ENCODE assay signal across 8 cellular contexts in genomic region chr17:75632863-75633483, GRCh38. TPM values are rescaled to one million over a fixed set of nuclear protein-coding genes. Genes with fewer than 3 reads are reported as not detected.
DNase-seq lines count a peak whose midpoint lies in the region; ATAC-seq and TF ChIP-seq lines count a peak whose summit lies in the region.

A gene with protein sequence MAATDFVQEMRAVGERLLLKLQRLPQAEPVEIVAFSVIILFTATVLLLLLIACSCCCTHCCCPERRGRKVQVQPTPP (plus strand): TSS chr17:75633434. CDS start chr17:75640202, 6,768 bp downstream.

- H3K27ac ChIP-seq in DND-41 (ENCODE audit: low read length) (no peak within 1 kb of the TSS), RWPE1 (peak within 1 kb of the TSS; percentile 70)

- H3K4me1 ChIP-seq in DND-41 (ENCODE audit: insufficient read depth, low read length) = peaks cover 12% of the 10 kb centered on the region

- no peaks in the 10 kb centered on the region for H3K79me2 ChIP-seq in DND-41 (ENCODE audit: insufficient read depth, low read length)

- peak within 1 kb of the TSS; percentile 29; the same call in 1 of the 2 replicates for H3K4me2 ChIP-seq in DND-41 (ENCODE audit: insufficient read depth, low read length)

- no peak within 1 kb of the TSS for H3K4me3 ChIP-seq in DND-41 (ENCODE audit: low read depth in 1 of 2, low read length in 2 of 2)
- H3K4me3 ChIP-seq in fibroblast of mammary gland (ENCODE audit: control insufficient read depth, low read depth, low read length) = no peak within 1 kb of the TSS

- no peaks in the 10 kb centered on the region for H3K9me3 ChIP-seq in DND-41 (ENCODE audit: insufficient read depth, low read length, severe bottlenecking)

- H3K36me3 Mint-ChIP-seq in activated T-helper 2 cell treated with anti-CD3 and anti-CD28 coated beads, Interferon-gamma antibody, Interleukin-2, Interleukin-4, amounts not matched to agents 10 μg/mL and 5 μg/mL and 100 μg/mL, durations not matched to agents 14 hours and 24 hours and 36 hours (ENCODE audit: low read depth) = no peaks in the 10 kb centered on the region
- no peaks in the 10 kb centered on the region for H3K36me3 Mint-ChIP-seq in natural killer cell

- intact Hi-C loops in activated T-helper 2 cell treated with anti-CD3 and anti-CD28 coated beads, Interferon-gamma antibody, Interleukin-2, Interleukin-4, amounts not matched to agents 10 μg/mL and 5 μg/mL and 100 μg/mL, durations not matched to agents 14 hours and 24 hours and 36 hours (cut with micrococcal nuclease) = loop anchor here (1.0 kb wide), 1 partner anchor 117 kb away; no protein-coding TSS in a partner anchor
- intact Hi-C loops in natural killer cell (cut with micrococcal nuclease) = loop anchor here (1.0 kb wide), 2 partner anchors 117 to 207 kb away; no protein-coding TSS in a partner anchor

- CTCF ChIA-PET in RWPE1 (lab: Yijun Ruan, JAX) = interaction anchor here (0.5 to 3.3 kb wide), 45 partner anchors 9 to 1924 kb away, joined by 3 to 54 read pairs (median 4); partner anchors contain the start of genes CASKIN2, ITGB4, MIF4GD and RECQL5

- POLR2A ChIA-PET in RWPE1 (lab: Yijun Ruan, JAX; ENCODE audit: low non-redundant PET) = interaction anchor here (1.1 kb wide), 1 partner anchor 20 kb away, joined by 3 read pairs; no protein-coding TSS in a partner anchor

- no peak within 1 kb of the TSS for H3K27ac Mint-ChIP-seq in activated T-helper 2 cell treated with anti-CD3 and anti-CD28 coated beads, Interferon-gamma antibody, Interleukin-2, Interleukin-4, amounts not matched to agents 10 μg/mL and 5 μg/mL and 100 μg/mL, durations not matched to agents 14 hours and 24 hours and 36 hours
- H3K27ac Mint-ChIP-seq in natural killer cell = peak within 1 kb of the TSS in 1 of 2 donors; percentile 31

- ATAC-seq in DND-41 (ENCODE audit: insufficient read depth, low read depth) = peak; percentile 91
- ATAC-seq in natural killer cell = peak; percentile 88 to 97 (median 90)
- no peak for ATAC-seq in GM18861 (IDR thresholded peaks at IDR 0.05; ENCODE audit: unreplicated experiment)

- H3K4me3 Mint-ChIP-seq in activated T-helper 2 cell treated with anti-CD3 and anti-CD28 coated beads, Interferon-gamma antibody, Interleukin-2, Interleukin-4, amounts not matched to agents 10 μg/mL and 5 μg/mL and 100 μg/mL, durations not matched to agents 14 hours and 24 hours and 36 hours (ENCODE audit: low read depth) = no peak within 1 kb of the TSS
- H3K4me3 Mint-ChIP-seq in natural killer cell = no peak within 1 kb of the TSS

- peak; percentile 96 for TF ChIP-seq CTCF in DND-41 (IDR thresholded peaks at IDR 0.05; ENCODE audit: borderline replicate concordance, extremely low read depth, low read length, poor library complexity, severe bottlenecking)
- TF ChIP-seq CTCF in RWPE1 (conservative IDR thresholded peaks at IDR 0.05; ENCODE audit: low read depth) = peak; percentile 98
- peak; percentile 94 for TF ChIP-seq CTCF in fibroblast of mammary gland (conservative IDR thresholded peaks at IDR 0.05; ENCODE audit: control insufficient read depth, insufficient read depth, low read depth, low read length)
- TF ChIP-seq CTCF in natural killer cell (IDR thresholded peaks at IDR 0.05) = peak; percentile 82

- H2AFZ ChIP-seq in DND-41 (ENCODE audit: low read depth, low read length) = no peak within 1 kb of the TSS

- H3K4me1 Mint-ChIP-seq in activated T-helper 2 cell treated with anti-CD3 and anti-CD28 coated beads, Interferon-gamma antibody, Interleukin-2, Interleukin-4, amounts not matched to agents 10 μg/mL and 5 μg/mL and 100 μg/mL, durations not matched to agents 14 hours and 24 hours and 36 hours (ENCODE audit: low read depth) = peaks cover 2% of the 10 kb centered on the region
- peaks cover 0 to 5% of the 10 kb centered on the region in 2 donors for H3K4me1 Mint-ChIP-seq in natural killer cell

- no peaks in the 10 kb centered on the region for H3K9me3 Mint-ChIP-seq in activated T-helper 2 cell treated with anti-CD3 and anti-CD28 coated beads, Interferon-gamma antibody, Interleukin-2, Interleukin-4, amounts not matched to agents 10 μg/mL and 5 μg/mL and 100 μg/mL, durations not matched to agents 14 hours and 24 hours and 36 hours
- no peaks in the 10 kb centered on the region for H3K9me3 Mint-ChIP-seq in natural killer cell

- no peaks in the 10 kb centered on the region for H3K27me3 Mint-ChIP-seq in activated T-helper 2 cell treated with anti-CD3 and anti-CD28 coated beads, Interferon-gamma antibody, Interleukin-2, Interleukin-4, amounts not matched to agents 10 μg/mL and 5 μg/mL and 100 μg/mL, durations not matched to agents 14 hours and 24 hours and 36 hours (ENCODE audit: low read depth)
- H3K27me3 Mint-ChIP-seq in natural killer cell (ENCODE audit: low read depth in 2 of 2) = no peaks in the 10 kb centered on the region

- no peaks in the 10 kb centered on the region for H3K27me3 ChIP-seq in DND-41 (ENCODE audit: insufficient read depth, low read length, poor library complexity)

- H4K20me1 ChIP-seq in DND-41 (ENCODE audit: insufficient read depth, low read length) = peaks cover 25% of the 10 kb centered on the region

- no peak within 1 kb of the TSS for H3K9ac ChIP-seq in DND-41 (ENCODE audit: low read depth, low read length)

- peaks cover 22% of the 10 kb centered on the region for H3K36me3 ChIP-seq in DND-41 (ENCODE audit: insufficient read depth, low read length)

- peak; percentile 81 for DNase-seq in DND-41
- DNase-seq in HS-27A (ENCODE audit: low read depth) = peak; percentile 22
- peak; percentile 85 for DNase-seq in RWPE1 (ENCODE audit: low spot score)
- peak; percentile 75 for DNase-seq in activated T-helper 2 cell treated with anti-CD3 and anti-CD28 coated beads, Interferon-gamma antibody, Interleukin-2, Interleukin-4, amounts not matched to agents 10 μg/mL and 5 μg/mL and 100 μg/mL, durations not matched to agents 14 hours and 24 hours and 36 hours (ENCODE audit: low spot score)
- DNase-seq in fibroblast of mammary gland (ENCODE audit: low read depth) = peak; percentile 86
- peak; percentile 81 for DNase-seq in natural killer cell
- DNase-seq in stimulated activated CD8-positive, alpha-beta memory T cell treated with anti-CD3 and anti-CD28 coated beads, Interleukin-7, amount 100 ng/mL, for 4 hours (ENCODE audit: low read depth in 2 of 2) = peak; percentile 57 to 69

RNA-seq across cellular contexts. Expression of the gene that starts here (rescaled TPM):
- total RNA-seq in activated T-helper 2 cell treated with anti-CD3 and anti-CD28 coated beads, Interferon-gamma antibody, Interleukin-2, Interleukin-4, amounts not matched to agents 10 μg/mL and 5 μg/mL and 100 μg/mL, durations not matched to agents 14 hours and 24 hours and 36 hours = 0.09 and 0.16 TPM in 2 replicates
- 1 to 10 TPM in 2 of 3 donors, under 1 TPM in 1; 0.95 to 2.0 (median 1.5) TPM for total RNA-seq in natural killer cell

Comparison
In these comparisons a context has a peak if more than half of its experiments do, and no peak if none do; other contexts are left out.
1. Peak in DNase-seq in activated T-helper 2 cell treated with anti-CD3 and anti-CD28 coated beads, Interferon-gamma antibody, Interleukin-2, Interleukin-4, amounts not matched to agents 10 μg/mL and 5 μg/mL and 100 μg/mL, durations not matched to agents 14 hours and 24 hours and 36 hours; RNA of the gene not detected or under 1 TPM.
2. DNase-seq: peak in every context shown above with its lines; median percentile 86 in fibroblast of mammary gland; 85 in RWPE1; 81 in DND-41; 81 in natural killer cell; 75 in activated T-helper 2 cell treated with anti-CD3 and anti-CD28 coated beads, Interferon-gamma antibody, Interleukin-2, Interleukin-4, amounts not matched to agents 10 μg/mL and 5 μg/mL and 100 μg/mL, durations not matched to agents 14 hours and 24 hours and 36 hours; 63 in stimulated activated CD8-positive, alpha-beta memory T cell treated with anti-CD3 and anti-CD28 coated beads, Interleukin-7, amount 100 ng/mL, for 4 hours; 22 in HS-27A.